Comparison of ENCODE assay signal across 1 cellular context in the genomic region with DNA sequence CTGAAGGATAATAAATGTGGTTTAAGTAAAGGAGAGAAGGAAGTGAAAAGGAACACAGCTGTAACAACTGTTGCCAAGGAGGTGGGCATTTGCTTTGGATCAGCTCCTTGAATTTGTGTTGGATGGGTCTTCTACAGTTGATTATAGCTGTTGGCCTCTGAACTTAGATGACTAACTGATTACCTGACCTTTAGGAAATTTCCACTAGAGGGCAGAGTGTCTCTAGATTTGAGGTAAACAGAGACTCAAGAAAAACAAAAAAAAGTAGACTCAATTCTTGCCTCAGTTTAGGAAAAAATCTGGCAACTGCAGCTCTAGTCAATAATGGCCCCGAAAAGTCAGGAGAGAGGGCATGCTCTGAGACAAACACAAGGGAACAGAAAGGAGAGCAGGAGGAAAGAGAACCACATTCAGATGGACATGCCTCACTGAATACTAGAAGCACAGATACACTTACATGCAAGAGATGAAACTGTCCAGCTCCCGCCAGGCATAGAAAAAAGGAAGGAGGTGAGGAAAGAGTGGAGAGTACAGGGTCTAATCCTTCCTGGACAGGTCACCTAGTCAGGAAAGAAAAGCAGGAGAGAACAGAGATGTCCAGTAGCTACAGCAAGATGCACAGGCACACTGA.
TF ChIP-seq lines count a peak whose summit lies in the region.

No MANE protein-coding gene starts in this region.

TF ChIP-seq in liver, 16 proteins besides CTCF, POLR2A, EP300 and RAD21 (continued from another document):
- peak; percentile 64 for TF ChIP-seq NR2F2 (IDR thresholded peaks at IDR 0.05)
- TF ChIP-seq HNF4G (IDR thresholded peaks at IDR 0.05), result no peak
- TF ChIP-seq, protein P1, sequence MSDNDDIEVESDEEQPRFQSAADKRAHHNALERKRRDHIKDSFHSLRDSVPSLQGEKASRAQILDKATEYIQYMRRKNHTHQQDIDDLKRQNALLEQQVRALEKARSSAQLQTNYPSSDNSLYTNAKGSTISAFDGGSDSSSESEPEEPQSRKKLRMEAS (IDR thresholded peaks at IDR 0.05), result no peak
- no peak for TF ChIP-seq SP1 (IDR thresholded peaks at IDR 0.05)
- TF ChIP-seq FOXA1 (IDR thresholded peaks at IDR 0.05), result no peak
- no peak for TF ChIP-seq YY1 (IDR thresholded peaks at IDR 0.05)
- no peak for TF ChIP-seq GABPA (IDR thresholded peaks at IDR 0.05 in 1 of 2, conservative IDR thresholded peaks at IDR 0.05 in 1 of 2)
- TF ChIP-seq FOXA2 (IDR thresholded peaks at IDR 0.05), result no peak
- no peak for TF ChIP-seq ATF3 (IDR thresholded peaks at IDR 0.05)
